ENCODE assay signal across 15 cellular contexts in the genomic region with DNA sequence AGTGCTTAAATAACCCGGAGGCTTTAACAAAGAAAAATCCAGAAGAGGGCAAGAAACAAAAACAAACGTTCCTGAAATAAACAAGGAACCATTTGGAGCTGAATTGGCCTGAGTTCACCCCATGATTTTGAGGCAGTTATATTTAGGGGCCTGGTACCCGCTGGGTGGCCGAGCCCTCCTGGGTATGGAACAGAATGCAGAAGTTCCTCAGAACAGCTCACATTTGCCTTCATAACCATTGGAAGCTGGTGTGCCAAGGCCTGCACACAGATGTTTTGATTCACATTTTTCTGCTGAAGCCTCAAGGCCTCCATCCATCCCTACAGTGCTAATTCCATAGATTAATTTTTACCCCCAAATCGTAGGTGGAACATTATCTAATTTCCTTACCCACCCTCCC. TPM values are rescaled to one million over a fixed set of nuclear protein-coding genes. Genes with fewer than 3 reads are reported as not detected.
A peak's percentile ranks its signal among the peaks of the same experiment; 100 is the strongest.
DNase-seq lines count a peak whose midpoint lies in the region; ATAC-seq and TF ChIP-seq lines count a peak whose summit lies in the region.
"Had no signal": no experiment of that assay in that cellular context is flagged by ENCODE, and none has a peak within 500 bp of the region (broad histone marks: within the 10 kb centered on the region; RNA-seq: fewer than 3 reads in every experiment).

No MANE protein-coding gene starts in this region.

- no peak overlapping the region for H3K4me3 Mint-ChIP-seq in activated T-cell treated with anti-CD3 and anti-CD28 coated beads, Interleukin-2, amount 50 U/mL, for 72 hours
- H3K4me3 Mint-ChIP-seq: CD4-positive, CD25-positive, alpha-beta regulatory T cell; nephron progenitor cell; T-helper 17 cell had no signal

- intact Hi-C loops in colonic mucosa (cut with DNase I) (no loop called here), tibial artery (cut with DNase I; ENCODE audit: low total_unique reads) (loop anchor here (10.0 kb wide), 1 partner anchor 106 kb away; no protein-coding TSS in a partner anchor)

- peak overlapping the region; percentile 55; the same call in 1 of the 2 replicates for H3K27ac ChIP-seq in RWPE1
- peak overlapping the region; percentile 52 for H3K27ac ChIP-seq in colonic mucosa
- H3K27ac ChIP-seq in muscle layer of colon (ENCODE audit: low read depth, low read length), result peak overlapping the region; percentile 98
- H3K27ac ChIP-seq in tibial artery, result peak overlapping the region; percentile 99
- H3K27ac ChIP-seq: KMS-11 had no signal

- no peaks in the 10 kb centered on the region for H3K27me3 ChIP-seq in colonic mucosa
- no peaks in the 10 kb centered on the region for H3K27me3 ChIP-seq in muscle layer of colon (ENCODE audit: control insufficient read depth in 1 of 2, insufficient read depth in 2 of 2, low read length in 2 of 2)
- H3K27me3 ChIP-seq in tibial artery, result no peaks in the 10 kb centered on the region

- H3K9me3 Mint-ChIP-seq in activated T-cell treated with anti-CD3 and anti-CD28 coated beads, Interleukin-2, amount 50 U/mL, for 72 hours, result no peaks in the 10 kb centered on the region
- H3K9me3 Mint-ChIP-seq: activated naive CD4-positive, alpha-beta T cell treated with anti-CD3 and anti-CD28 coated beads, Interleukin-2, amount 50 U/mL, for 72 hours; nephron progenitor cell had no signal

- TF ChIP-seq CTCF in RWPE1 (conservative IDR thresholded peaks at IDR 0.05; ENCODE audit: low read depth), result no peak
- no peak for TF ChIP-seq CTCF in colonic mucosa (IDR thresholded peaks at IDR 0.05)
- no peak for TF ChIP-seq CTCF in tibial artery (IDR thresholded peaks at IDR 0.05)

- H3K4me1 Mint-ChIP-seq in activated T-cell treated with anti-CD3 and anti-CD28 coated beads, Interleukin-2, amount 50 U/mL, for 72 hours (ENCODE audit: low read depth), result no peaks in the 10 kb centered on the region

- H3K9ac ChIP-seq in colonic mucosa (ENCODE audit: low read depth in 2 of 2, low read length in 2 of 2), result peak overlapping the region in 1 of 2 donors; percentile 74
- H3K9ac ChIP-seq in muscle layer of colon (ENCODE audit: low read length), result peak overlapping the region; percentile 59
- H3K9ac ChIP-seq: KMS-11 had no signal

- DNase-seq in RWPE1 (ENCODE audit: low spot score), result no peak
- no peak for DNase-seq in colonic mucosa
- peak in 1 of 2 donors; percentile 68 for DNase-seq in tibial artery
- no peak for DNase-seq in activated CD8-positive, alpha-beta memory T cell treated with anti-CD3 and anti-CD28 coated beads, Interleukin-2, amount 50 U/mL, for 48 hours
- DNase-seq in activated T-cell treated with anti-CD3 and anti-CD28 coated beads, Interleukin-2, amount 50 U/mL, for 72 hours, result no peak
- no peak for DNase-seq in KG1 (lab: John Stamatoyannopoulos, UW)
- DNase-seq: activated CD4-positive, alpha-beta T cell treated with anti-CD3 and anti-CD28 coated beads for 1 hour; CD4-positive, CD25-positive, alpha-beta regulatory T cell; left colon; nephron progenitor cell; stimulated activated naive CD4-positive, alpha-beta T cell; T-helper 17 cell had no signal

- POLR2A ChIA-PET in RWPE1 (lab: Yijun Ruan, JAX; ENCODE audit: low non-redundant PET), result no interaction called here

- H3K36me3 ChIP-seq in colonic mucosa (no peaks in the 10 kb centered on the region), muscle layer of colon (ENCODE audit: insufficient read depth, low read length) (no peaks in the 10 kb centered on the region), tibial artery (no peaks in the 10 kb centered on the region)

- no peak overlapping the region for H3K27ac Mint-ChIP-seq in activated T-cell treated with anti-CD3 and anti-CD28 coated beads, Interleukin-2, amount 50 U/mL, for 72 hours
- H3K27ac Mint-ChIP-seq: activated naive CD4-positive, alpha-beta T cell treated with anti-CD3 and anti-CD28 coated beads, Interleukin-2, amount 50 U/mL, for 72 hours; CD4-positive, CD25-positive, alpha-beta regulatory T cell; nephron progenitor cell; T-helper 17 cell had no signal

- peaks cover 29% of the 10 kb centered on the region for H3K27me3 Mint-ChIP-seq in activated T-cell treated with anti-CD3 and anti-CD28 coated beads, Interleukin-2, amount 50 U/mL, for 72 hours (ENCODE audit: low read depth)

- no peak overlapping the region for H3K4me3 ChIP-seq in colonic mucosa
- H3K4me3 ChIP-seq in muscle layer of colon (ENCODE audit: low read depth in 1 of 2, low read length in 2 of 2), result no peak overlapping the region
- peak overlapping the region; percentile 0 to 29 for H3K4me3 ChIP-seq in tibial artery

- no peaks in the 10 kb centered on the region for H3K36me3 Mint-ChIP-seq in activated T-cell treated with anti-CD3 and anti-CD28 coated beads, Interleukin-2, amount 50 U/mL, for 72 hours (ENCODE audit: insufficient read depth in 2 of 2)
- H3K36me3 Mint-ChIP-seq: activated naive CD4-positive, alpha-beta T cell treated with anti-CD3 and anti-CD28 coated beads, Interleukin-2, amount 50 U/mL, for 72 hours; CD4-positive, CD25-positive, alpha-beta regulatory T cell had no signal

- H3K9me3 ChIP-seq in colonic mucosa, result no peaks in the 10 kb centered on the region
- H3K9me3 ChIP-seq in muscle layer of colon (ENCODE audit: low read length), result no peaks in the 10 kb centered on the region
- H3K9me3 ChIP-seq in tibial artery, result no peaks in the 10 kb centered on the region

- no peak for ATAC-seq in activated T-cell treated with anti-CD3 and anti-CD28 coated beads, Interleukin-2, amount 50 U/mL, for 72 hours (replicated peaks in 1 of 2)
- ATAC-seq: activated naive CD4-positive, alpha-beta T cell treated with anti-CD3 and anti-CD28 coated beads, Interleukin-2, amount 50 U/mL, for 72 hours; left colon; T-helper 17 cell had no signal

- H3K4me1 ChIP-seq in colonic mucosa, result peaks cover 11% of the 10 kb centered on the region
- peaks cover 88% of the 10 kb centered on the region for H3K4me1 ChIP-seq in muscle layer of colon (ENCODE audit: insufficient read depth, low read length)
- peaks cover 0 to 84% (median 63%) of the 10 kb centered on the region in 4 donors for H3K4me1 ChIP-seq in tibial artery

- CTCF ChIA-PET in RWPE1 (lab: Yijun Ruan, JAX), result no interaction called here

RNA-seq across cellular contexts. Expression of a gene that starts 3.3 kb away (rescaled TPM):
- total RNA-seq in colonic mucosa, result 10 to 100 TPM; 10.5 to 12.8 TPM
- 1 to 10 TPM in 1 of 2 donors, under 1 TPM in 1; 0.35 to 1.0 TPM for total RNA-seq in activated T-cell treated with anti-CD3 and anti-CD28 coated beads, Interleukin-2, amount 50 U/mL, for 72 hours

Comparison
In these comparisons a context has a peak if more than half of its experiments do, and no peak if none do; other contexts are left out.
1. H3K4me3 ChIP-seq: peak in tibial artery (2 of 2); none in colonic mucosa (single experiment) and muscle layer of colon (0 of 2).
2. RNA of a gene that starts 3.3 kb away (total RNA-seq): 10.5 to 12.8 TPM in colonic mucosa; 0.35 to 1.0 TPM in activated T-cell treated with anti-CD3 and anti-CD28 coated beads, Interleukin-2, amount 50 U/mL, for 72 hours; every median in the first group is over 4 times any median in the second.
3. Peak in every context shown above with its lines, with median percentiles within 50 percentile points of each other: H3K27ac ChIP-seq.